In the genomic region with DNA sequence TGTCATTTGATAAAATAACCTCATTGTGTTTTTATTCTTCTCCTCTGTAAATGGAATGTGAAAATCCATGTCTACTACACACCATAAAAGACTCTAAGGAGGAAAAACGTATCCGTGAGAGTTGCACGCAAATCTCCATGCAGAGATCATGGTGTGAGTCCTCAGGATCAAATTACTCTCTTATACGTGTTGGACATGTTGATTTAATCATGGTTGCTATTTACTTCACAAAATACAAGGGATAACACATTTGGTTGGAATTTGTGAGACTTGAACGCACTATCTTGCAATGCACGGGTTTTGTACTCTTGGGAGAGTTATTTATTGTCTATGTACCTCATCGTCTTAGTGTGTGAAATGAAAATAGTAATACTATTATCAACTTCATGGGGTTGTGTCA, we compare ENCODE assay signal across 1 cellular context.
TF ChIP-seq lines count a peak whose summit lies in the region.

No MANE protein-coding gene starts in this region.

TF ChIP-seq in IMR-90, 13 proteins besides CTCF, POLR2A, EP300 and RAD21 (continued from another document):
- TF ChIP-seq, protein P1, sequence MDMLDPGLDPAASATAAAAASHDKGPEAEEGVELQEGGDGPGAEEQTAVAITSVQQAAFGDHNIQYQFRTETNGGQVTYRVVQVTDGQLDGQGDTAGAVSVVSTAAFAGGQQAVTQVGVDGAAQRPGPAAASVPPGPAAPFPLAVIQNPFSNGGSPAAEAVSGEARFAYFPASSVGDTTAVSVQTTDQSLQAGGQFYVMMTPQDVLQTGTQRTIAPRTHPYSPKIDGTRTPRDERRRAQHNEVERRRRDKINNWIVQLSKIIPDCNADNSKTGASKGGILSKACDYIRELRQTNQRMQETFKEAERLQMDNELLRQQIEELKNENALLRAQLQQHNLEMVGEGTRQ (IDR thresholded peaks at IDR 0.05; ENCODE audit: low read depth, low read length) = no peak
- TF ChIP-seq, protein P2, sequence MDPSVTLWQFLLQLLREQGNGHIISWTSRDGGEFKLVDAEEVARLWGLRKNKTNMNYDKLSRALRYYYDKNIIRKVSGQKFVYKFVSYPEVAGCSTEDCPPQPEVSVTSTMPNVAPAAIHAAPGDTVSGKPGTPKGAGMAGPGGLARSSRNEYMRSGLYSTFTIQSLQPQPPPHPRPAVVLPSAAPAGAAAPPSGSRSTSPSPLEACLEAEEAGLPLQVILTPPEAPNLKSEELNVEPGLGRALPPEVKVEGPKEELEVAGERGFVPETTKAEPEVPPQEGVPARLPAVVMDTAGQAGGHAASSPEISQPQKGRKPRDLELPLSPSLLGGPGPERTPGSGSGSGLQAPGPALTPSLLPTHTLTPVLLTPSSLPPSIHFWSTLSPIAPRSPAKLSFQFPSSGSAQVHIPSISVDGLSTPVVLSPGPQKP (IDR thresholded peaks at IDR 0.05; ENCODE audit: borderline replicate concordance, low read depth, low read length) = no peak
- TF ChIP-seq MAFK (IDR thresholded peaks at IDR 0.05; ENCODE audit: low read depth, low read length) (no peak), BHLHE40 (IDR thresholded peaks at IDR 0.05; ENCODE audit: low read depth, low read length) (no peak), NFE2L2 (IDR thresholded peaks at IDR 0.05; ENCODE audit: low read depth, low read length) (no peak), MXI1 (IDR thresholded peaks at IDR 0.05; ENCODE audit: borderline replicate concordance, low read depth, low read length) (no peak), RCOR1 (IDR thresholded peaks at IDR 0.05; ENCODE audit: insufficient replicate concordance, low read length) (no peak)
